1 cellular context compared by ENCODE assay signal in the genomic region with DNA sequence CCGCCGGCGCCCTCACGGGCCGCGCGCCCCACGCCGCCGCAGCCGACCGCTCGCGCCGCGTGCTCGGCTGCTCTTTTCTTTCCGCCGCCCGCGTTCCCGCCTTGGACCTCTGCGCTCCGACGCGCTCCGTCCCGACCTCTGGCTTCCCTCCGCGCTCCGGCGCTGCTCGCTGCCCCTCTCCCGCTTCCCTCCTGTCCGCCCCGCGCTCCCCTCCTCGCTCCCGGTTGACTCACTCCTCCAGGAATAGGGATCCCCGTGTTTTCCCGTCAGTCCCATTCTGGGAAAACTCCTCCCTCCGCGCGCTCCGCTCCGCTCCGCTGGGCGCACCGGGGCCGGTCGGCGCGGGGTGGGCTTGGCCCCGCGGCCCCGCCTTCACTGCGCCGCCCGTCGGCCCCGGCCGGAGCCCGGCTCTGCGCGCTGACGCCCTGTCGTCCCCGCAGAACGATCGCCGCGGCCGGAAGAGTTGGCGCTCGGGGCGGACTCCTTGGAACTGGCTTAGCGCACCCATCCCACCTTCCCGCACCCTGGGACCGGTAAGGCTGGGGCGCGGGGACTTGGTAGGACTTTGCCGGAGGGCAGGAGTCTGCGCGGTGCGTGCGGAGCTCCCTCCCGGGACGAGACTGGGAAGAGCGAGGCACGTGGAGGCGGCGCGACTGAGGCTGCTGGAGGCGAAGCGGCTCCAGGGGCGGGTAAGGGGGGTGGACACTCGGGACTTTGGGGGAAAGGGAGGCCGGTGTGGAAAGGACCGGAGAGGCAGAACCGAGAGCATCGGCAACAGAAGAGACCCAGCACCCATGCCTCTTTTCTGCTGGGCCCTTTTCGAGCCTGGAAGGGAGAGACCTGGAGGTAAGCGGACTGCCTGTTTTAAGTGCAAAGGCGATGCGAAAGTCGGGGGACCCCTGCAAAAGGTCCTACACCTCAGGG.
TF ChIP-seq lines count a peak whose summit lies in the region.

No MANE protein-coding gene starts in this region.

TF ChIP-seq in HEK293, 187 proteins besides CTCF, POLR2A, EP300 and RAD21 (continued from another document and continues in another):
- TF ChIP-seq, protein P1, sequence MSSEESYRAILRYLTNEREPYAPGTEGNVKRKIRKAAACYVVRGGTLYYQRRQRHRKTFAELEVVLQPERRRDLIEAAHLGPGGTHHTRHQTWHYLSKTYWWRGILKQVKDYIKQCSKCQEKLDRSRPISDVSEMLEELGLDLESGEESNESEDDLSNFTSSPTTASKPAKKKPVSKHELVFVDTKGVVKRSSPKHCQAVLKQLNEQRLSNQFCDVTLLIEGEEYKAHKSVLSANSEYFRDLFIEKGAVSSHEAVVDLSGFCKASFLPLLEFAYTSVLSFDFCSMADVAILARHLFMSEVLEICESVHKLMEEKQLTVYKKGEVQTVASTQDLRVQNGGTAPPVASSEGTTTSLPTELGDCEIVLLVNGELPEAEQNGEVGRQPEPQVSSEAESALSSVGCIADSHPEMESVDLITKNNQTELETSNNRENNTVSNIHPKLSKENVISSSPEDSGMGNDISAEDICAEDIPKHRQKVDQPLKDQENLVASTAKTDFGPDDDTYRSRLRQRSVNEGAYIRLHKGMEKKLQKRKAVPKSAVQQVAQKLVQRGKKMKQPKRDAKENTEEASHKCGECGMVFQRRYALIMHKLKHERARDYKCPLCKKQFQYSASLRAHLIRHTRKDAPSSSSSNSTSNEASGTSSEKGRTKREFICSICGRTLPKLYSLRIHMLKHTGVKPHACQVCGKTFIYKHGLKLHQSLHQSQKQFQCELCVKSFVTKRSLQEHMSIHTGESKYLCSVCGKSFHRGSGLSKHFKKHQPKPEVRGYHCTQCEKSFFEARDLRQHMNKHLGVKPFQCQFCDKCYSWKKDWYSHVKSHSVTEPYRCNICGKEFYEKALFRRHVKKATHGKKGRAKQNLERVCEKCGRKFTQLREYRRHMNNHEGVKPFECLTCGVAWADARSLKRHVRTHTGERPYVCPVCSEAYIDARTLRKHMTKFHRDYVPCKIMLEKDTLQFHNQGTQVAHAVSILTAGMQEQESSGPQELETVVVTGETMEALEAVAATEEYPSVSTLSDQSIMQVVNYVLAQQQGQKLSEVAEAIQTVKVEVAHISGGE (tag by site-specific recombination; conservative IDR thresholded peaks at IDR 0.05; ENCODE audit: low read depth) = peak; percentile 33; the same call in 1 of the 2 replicates
- TF ChIP-seq ZBTB1 (tag by site-specific recombination; IDR thresholded peaks at IDR 0.05) (0 out of 2 replicates have a peak, but pooled peaks have one; percentile 49), ZNF214 (tag by site-specific recombination; IDR thresholded peaks at IDR 0.05; ENCODE audit: borderline replicate concordance) (no peak), ZBTB20 (tag by site-specific recombination; IDR thresholded peaks at IDR 0.05) (peak; percentile 78; the same call in 1 of the 2 replicates), ZNF341 (tag by site-specific recombination; IDR thresholded peaks at IDR 0.05; ENCODE audit: low read depth) (peak; percentile 90), REPIN1 (tag by site-specific recombination; IDR thresholded peaks at IDR 0.05; ENCODE audit: low read depth) (no peak), ZNF560 (tag by site-specific recombination; IDR thresholded peaks at IDR 0.05; ENCODE audit: borderline replicate concordance) (no peak), ZNF521 (tag by site-specific recombination; IDR thresholded peaks at IDR 0.05) (no peak), SP7 (tag by site-specific recombination; IDR thresholded peaks at IDR 0.05) (peak; percentile 37), ZNF335 (tag by site-specific recombination; conservative IDR thresholded peaks at IDR 0.05) (peak; percentile 89), ZNF600 (tag by site-specific recombination; IDR thresholded peaks at IDR 0.05) (0 out of 2 replicates have a peak, but pooled peaks have one; percentile 57), OSR2 (tag by site-specific recombination; IDR thresholded peaks at IDR 0.05) (no peak), ZNF530 (tag by site-specific recombination; IDR thresholded peaks at IDR 0.05; ENCODE audit: low read depth) (no peak), KLF16 (tag by site-specific recombination; IDR thresholded peaks at IDR 0.05) (0 out of 2 replicates have a peak, but pooled peaks have one; percentile 12), ZNF433 (tag by site-specific recombination; IDR thresholded peaks at IDR 0.05; ENCODE audit: low read depth) (no peak), SALL2 (tag by site-specific recombination; IDR thresholded peaks at IDR 0.05; ENCODE audit: borderline replicate concordance) (no peak), ZNF2 (tag by site-specific recombination; IDR thresholded peaks at IDR 0.05) (no peak), ZNF677 (tag by site-specific recombination; IDR thresholded peaks at IDR 0.05) (peak; percentile 27; the same call in 1 of the 2 replicates), ZIC2 (tag by site-specific recombination; IDR thresholded peaks at IDR 0.05) (no peak), ZNF202 (tag by site-specific recombination; IDR thresholded peaks at IDR 0.05; ENCODE audit: borderline replicate concordance) (no peak), ZNF169 (tag by site-specific recombination; IDR thresholded peaks at IDR 0.05) (no peak), ZNF350 (tag by site-specific recombination; IDR thresholded peaks at IDR 0.05) (no peak), ZNF48 (tag by site-specific recombination; IDR thresholded peaks at IDR 0.05) (no peak), ZNF24 (tag by site-specific recombination; IDR thresholded peaks at IDR 0.05) (no peak), ZFP37 (tag by site-specific recombination; IDR thresholded peaks at IDR 0.05) (0 out of 2 replicates have a peak, but pooled peaks have one; percentile 60), SCRT1 (tag by site-specific recombination; IDR thresholded peaks at IDR 0.05; ENCODE audit: borderline replicate concordance) (no peak), ZSCAN23 (tag by site-specific recombination; IDR thresholded peaks at IDR 0.05) (no peak), GLIS2 (tag by site-specific recombination; IDR thresholded peaks at IDR 0.05) (peak; percentile 93), ZNF548 (tag by site-specific recombination; IDR thresholded peaks at IDR 0.05) (no peak), SETDB1 (IDR thresholded peaks at IDR 0.05; ENCODE audit: insufficient read length, low read length) (no peak), ZNF670 (tag by site-specific recombination; IDR thresholded peaks at IDR 0.05; ENCODE audit: low read depth) (no peak), KLF1 (tag by site-specific recombination; IDR thresholded peaks at IDR 0.05) (no peak), ZBTB8A (tag by site-specific recombination; IDR thresholded peaks at IDR 0.05) (peak; percentile 84), ZNF626 (tag by site-specific recombination; IDR thresholded peaks at IDR 0.05) (no peak), ZNF174 (tag by site-specific recombination; IDR thresholded peaks at IDR 0.05) (no peak), ZNF19 (tag by site-specific recombination; IDR thresholded peaks at IDR 0.05; ENCODE audit: low read depth) (no peak), GLI4 (tag by site-specific recombination; IDR thresholded peaks at IDR 0.05) (no peak), ZNF157 (tag by site-specific recombination; IDR thresholded peaks at IDR 0.05) (no peak), ZNF133 (tag by site-specific recombination; IDR thresholded peaks at IDR 0.05) (no peak)
- TF ChIP-seq, protein P2, sequence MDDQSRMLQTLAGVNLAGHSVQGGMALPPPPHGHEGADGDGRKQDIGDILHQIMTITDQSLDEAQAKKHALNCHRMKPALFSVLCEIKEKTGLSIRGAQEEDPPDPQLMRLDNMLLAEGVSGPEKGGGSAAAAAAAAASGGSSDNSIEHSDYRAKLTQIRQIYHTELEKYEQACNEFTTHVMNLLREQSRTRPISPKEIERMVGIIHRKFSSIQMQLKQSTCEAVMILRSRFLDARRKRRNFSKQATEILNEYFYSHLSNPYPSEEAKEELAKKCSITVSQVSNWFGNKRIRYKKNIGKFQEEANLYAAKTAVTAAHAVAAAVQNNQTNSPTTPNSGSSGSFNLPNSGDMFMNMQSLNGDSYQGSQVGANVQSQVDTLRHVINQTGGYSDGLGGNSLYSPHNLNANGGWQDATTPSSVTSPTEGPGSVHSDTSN (CRISPR knock-in tag; IDR thresholded peaks at IDR 0.05) = no peak
- TF ChIP-seq, protein P3, sequence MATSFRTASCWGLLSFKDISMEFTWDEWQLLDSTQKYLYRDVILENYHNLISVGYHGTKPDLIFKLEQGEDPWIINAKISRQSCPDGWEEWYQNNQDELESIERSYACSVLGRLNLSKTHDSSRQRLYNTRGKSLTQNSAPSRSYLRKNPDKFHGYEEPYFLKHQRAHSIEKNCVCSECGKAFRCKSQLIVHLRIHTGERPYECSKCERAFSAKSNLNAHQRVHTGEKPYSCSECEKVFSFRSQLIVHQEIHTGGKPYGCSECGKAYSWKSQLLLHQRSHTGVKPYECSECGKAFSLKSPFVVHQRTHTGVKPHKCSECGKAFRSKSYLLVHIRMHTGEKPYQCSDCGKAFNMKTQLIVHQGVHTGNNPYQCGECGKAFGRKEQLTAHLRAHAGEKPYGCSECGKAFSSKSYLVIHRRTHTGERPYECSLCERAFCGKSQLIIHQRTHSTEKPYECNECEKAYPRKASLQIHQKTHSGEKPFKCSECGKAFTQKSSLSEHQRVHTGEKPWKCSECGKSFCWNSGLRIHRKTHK (tag by site-specific recombination; IDR thresholded peaks at IDR 0.05) = no peak
- TF ChIP-seq, protein P4, sequence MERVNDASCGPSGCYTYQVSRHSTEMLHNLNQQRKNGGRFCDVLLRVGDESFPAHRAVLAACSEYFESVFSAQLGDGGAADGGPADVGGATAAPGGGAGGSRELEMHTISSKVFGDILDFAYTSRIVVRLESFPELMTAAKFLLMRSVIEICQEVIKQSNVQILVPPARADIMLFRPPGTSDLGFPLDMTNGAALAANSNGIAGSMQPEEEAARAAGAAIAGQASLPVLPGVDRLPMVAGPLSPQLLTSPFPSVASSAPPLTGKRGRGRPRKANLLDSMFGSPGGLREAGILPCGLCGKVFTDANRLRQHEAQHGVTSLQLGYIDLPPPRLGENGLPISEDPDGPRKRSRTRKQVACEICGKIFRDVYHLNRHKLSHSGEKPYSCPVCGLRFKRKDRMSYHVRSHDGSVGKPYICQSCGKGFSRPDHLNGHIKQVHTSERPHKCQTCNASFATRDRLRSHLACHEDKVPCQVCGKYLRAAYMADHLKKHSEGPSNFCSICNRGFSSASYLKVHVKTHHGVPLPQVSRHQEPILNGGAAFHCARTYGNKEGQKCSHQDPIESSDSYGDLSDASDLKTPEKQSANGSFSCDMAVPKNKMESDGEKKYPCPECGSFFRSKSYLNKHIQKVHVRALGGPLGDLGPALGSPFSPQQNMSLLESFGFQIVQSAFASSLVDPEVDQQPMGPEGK (tag by site-specific recombination; IDR thresholded peaks at IDR 0.05) = peak; percentile 74
- TF ChIP-seq, protein P5, sequence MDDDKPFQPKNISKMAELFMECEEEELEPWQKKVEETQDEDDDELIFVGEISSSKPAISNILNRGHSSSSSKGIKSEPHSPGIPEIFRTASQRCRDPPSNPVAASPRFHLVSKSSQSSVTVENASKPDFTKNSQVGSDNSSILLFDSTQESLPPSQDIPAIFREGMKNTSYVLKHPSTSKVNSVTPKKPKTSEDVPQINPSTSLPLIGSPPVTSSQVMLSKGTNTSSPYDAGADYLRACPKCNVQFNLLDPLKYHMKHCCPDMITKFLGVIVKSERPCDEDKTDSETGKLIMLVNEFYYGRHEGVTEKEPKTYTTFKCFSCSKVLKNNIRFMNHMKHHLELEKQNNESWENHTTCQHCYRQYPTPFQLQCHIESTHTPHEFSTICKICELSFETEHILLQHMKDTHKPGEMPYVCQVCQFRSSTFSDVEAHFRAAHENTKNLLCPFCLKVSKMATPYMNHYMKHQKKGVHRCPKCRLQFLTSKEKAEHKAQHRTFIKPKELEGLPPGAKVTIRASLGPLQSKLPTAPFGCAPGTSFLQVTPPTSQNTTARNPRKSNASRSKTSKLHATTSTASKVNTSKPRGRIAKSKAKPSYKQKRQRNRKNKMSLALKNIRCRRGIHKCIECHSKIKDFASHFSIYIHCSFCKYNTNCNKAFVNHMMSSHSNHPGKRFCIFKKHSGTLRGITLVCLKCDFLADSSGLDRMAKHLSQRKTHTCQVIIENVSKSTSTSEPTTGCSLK (tag by site-specific recombination; IDR thresholded peaks at IDR 0.05) = no peak
- TF ChIP-seq, protein P6, sequence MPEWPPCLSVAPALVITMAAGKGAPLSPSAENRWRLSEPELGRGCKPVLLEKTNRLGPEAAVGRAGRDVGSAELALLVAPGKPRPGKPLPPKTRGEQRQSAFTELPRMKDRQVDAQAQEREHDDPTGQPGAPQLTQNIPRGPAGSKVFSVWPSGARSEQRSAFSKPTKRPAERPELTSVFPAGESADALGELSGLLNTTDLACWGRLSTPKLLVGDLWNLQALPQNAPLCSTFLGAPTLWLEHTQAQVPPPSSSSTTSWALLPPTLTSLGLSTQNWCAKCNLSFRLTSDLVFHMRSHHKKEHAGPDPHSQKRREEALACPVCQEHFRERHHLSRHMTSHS (tag by site-specific recombination; IDR thresholded peaks at IDR 0.05) = no peak
- TF ChIP-seq, protein P7, sequence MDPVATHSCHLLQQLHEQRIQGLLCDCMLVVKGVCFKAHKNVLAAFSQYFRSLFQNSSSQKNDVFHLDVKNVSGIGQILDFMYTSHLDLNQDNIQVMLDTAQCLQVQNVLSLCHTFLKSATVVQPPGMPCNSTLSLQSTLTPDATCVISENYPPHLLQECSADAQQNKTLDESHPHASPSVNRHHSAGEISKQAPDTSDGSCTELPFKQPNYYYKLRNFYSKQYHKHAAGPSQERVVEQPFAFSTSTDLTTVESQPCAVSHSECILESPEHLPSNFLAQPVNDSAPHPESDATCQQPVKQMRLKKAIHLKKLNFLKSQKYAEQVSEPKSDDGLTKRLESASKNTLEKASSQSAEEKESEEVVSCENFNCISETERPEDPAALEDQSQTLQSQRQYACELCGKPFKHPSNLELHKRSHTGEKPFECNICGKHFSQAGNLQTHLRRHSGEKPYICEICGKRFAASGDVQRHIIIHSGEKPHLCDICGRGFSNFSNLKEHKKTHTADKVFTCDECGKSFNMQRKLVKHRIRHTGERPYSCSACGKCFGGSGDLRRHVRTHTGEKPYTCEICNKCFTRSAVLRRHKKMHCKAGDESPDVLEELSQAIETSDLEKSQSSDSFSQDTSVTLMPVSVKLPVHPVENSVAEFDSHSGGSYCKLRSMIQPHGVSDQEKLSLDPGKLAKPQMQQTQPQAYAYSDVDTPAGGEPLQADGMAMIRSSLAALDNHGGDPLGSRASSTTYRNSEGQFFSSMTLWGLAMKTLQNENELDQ (tag by site-specific recombination; IDR thresholded peaks at IDR 0.05; ENCODE audit: low read depth) = no peak
- TF ChIP-seq, protein P8, sequence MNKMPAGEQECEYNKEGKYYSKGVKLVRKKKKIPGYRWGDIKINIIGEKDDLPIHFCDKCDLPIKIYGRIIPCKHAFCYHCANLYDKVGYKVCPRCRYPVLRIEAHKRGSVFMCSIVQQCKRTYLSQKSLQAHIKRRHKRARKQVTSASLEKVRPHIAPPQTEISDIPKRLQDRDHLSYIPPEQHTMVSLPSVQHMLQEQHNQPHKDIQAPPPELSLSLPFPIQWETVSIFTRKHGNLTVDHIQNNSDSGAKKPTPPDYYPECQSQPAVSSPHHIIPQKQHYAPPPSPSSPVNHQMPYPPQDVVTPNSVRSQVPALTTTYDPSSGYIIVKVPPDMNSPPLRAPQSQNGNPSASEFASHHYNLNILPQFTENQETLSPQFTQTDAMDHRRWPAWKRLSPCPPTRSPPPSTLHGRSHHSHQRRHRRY (tag by site-specific recombination; IDR thresholded peaks at IDR 0.05) = no peak
- TF ChIP-seq, protein P9, sequence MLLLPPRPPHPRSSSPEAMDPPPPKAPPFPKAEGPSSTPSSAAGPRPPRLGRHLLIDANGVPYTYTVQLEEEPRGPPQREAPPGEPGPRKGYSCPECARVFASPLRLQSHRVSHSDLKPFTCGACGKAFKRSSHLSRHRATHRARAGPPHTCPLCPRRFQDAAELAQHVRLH (tag by site-specific recombination; IDR thresholded peaks at IDR 0.05) = no peak
